ENCODE assay signal across 6 cellular contexts in the genomic region with DNA sequence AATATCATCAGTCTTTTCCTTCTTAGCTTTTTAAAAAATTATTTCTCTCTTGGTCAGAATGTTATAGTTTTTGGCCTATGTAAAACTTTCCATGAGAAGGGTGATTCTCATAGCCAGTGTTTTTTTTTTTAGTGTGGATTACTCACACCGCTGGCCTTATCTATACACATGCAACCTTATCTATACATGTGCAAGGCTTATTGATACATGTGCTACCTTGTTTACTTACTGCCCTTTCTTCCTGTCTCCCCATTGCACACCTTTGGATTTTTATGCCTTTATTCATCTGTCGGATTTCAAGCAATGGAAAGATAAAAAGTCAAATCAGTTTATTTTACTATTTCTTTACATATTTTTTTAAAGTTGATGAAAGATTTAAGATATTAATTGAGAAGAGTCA.
"Had no signal": no experiment of that assay in that cellular context is flagged by ENCODE, and none has a peak within 500 bp of the region (broad histone marks: within the 10 kb centered on the region; RNA-seq: fewer than 3 reads in every experiment).

No MANE protein-coding gene starts in this region.

- H3K4me3 ChIP-seq: K562 had no signal

- H3K27ac ChIP-seq: HL-60 had no signal

- ATAC-seq: K562 had no signal

- FAIRE-seq: HTR-8/SVneo, K562 had no signal

- DNase-seq: IMR-90, KBM-7, KG1 had no signal
